ENCODE assay signal across 1 cellular context in genomic region chr6:17311595-17312311, GRCh38.
TF ChIP-seq lines count a peak whose summit lies in the region.

No MANE protein-coding gene starts in this region.

TF ChIP-seq in HepG2, 621 proteins besides CTCF, POLR2A, EP300 and RAD21 (continued from another document and continues in another):
- TF ChIP-seq ZBTB46 (CRISPR knock-in tag; IDR thresholded peaks at IDR 0.05; ENCODE audit: borderline replicate concordance) (no peak), ZFP36 (IDR thresholded peaks at IDR 0.05; ENCODE audit: borderline replicate concordance, low read depth, low read length, partially characterized antibody) (no peak), TERF1 (CRISPR knock-in tag; IDR thresholded peaks at IDR 0.05) (no peak), HNF4G (IDR thresholded peaks at IDR 0.05; ENCODE audit: borderline replicate concordance, low read depth, low read length) (peak; percentile 90), HNF4G (CRISPR knock-in tag; IDR thresholded peaks at IDR 0.05; ENCODE audit: borderline replicate concordance, low read depth) (peak; percentile 93), ZNF792 (CRISPR knock-in tag; IDR thresholded peaks at IDR 0.05) (no peak), ATM (IDR thresholded peaks at IDR 0.05; ENCODE audit: borderline replicate concordance) (no peak), CCDC6 (CRISPR knock-in tag; IDR thresholded peaks at IDR 0.05) (peak; percentile 90), AGO1 (IDR thresholded peaks at IDR 0.05; ENCODE audit: low read depth, low read length, poor library complexity, severe bottlenecking) (no peak), TARDBP (CRISPR knock-in tag; IDR thresholded peaks at IDR 0.05) (peak; percentile 73), PRDM15 (CRISPR knock-in tag; IDR thresholded peaks at IDR 0.05) (no peak), EZH2 (conservative IDR thresholded peaks at IDR 0.05; ENCODE audit: low read depth, low read length) (no peak), ZFP37 (CRISPR knock-in tag; IDR thresholded peaks at IDR 0.05; ENCODE audit: borderline replicate concordance) (peak; percentile 93), ZNF709 (CRISPR knock-in tag; IDR thresholded peaks at IDR 0.05) (peak; percentile 63; the same call in 1 of the 2 replicates), CEBPB (IDR thresholded peaks at IDR 0.05; ENCODE audit: borderline replicate concordance, low read depth, low read length) (peak; percentile 75; the same call in 1 of the 2 replicates), PCBP1 (IDR thresholded peaks at IDR 0.05; ENCODE audit: borderline replicate concordance, low read depth, low read length) (no peak), SIX1 (CRISPR knock-in tag; IDR thresholded peaks at IDR 0.05; ENCODE audit: borderline replicate concordance) (peak; percentile 76; the same call in 1 of the 2 replicates), ZFP1 (CRISPR knock-in tag; IDR thresholded peaks at IDR 0.05) (no peak; the same call in 1 of the 2 replicates), ADNP (CRISPR knock-in tag; IDR thresholded peaks at IDR 0.05) (no peak), NR2F2 (IDR thresholded peaks at IDR 0.05; ENCODE audit: borderline replicate concordance, low read depth) (peak; percentile 80), PHB2 (IDR thresholded peaks at IDR 0.05; ENCODE audit: partially characterized antibody) (no peak), ZNF781 (CRISPR knock-in tag; IDR thresholded peaks at IDR 0.05; ENCODE audit: borderline replicate concordance, not compliant biosample characterization) (peak; percentile 99), ZNF703 (CRISPR knock-in tag; IDR thresholded peaks at IDR 0.05; ENCODE audit: borderline replicate concordance) (no peak), ZNF605 (CRISPR knock-in tag; IDR thresholded peaks at IDR 0.05) (peak; percentile 94), ONECUT2 (CRISPR knock-in tag; IDR thresholded peaks at IDR 0.05) (no peak), MLLT10 (CRISPR knock-in tag; IDR thresholded peaks at IDR 0.05) (no peak), ZNF724P (CRISPR knock-in tag; IDR thresholded peaks at IDR 0.05; ENCODE audit: borderline replicate concordance) (peak; percentile 31; the same call in 1 of the 2 replicates), KAT7 (CRISPR knock-in tag; IDR thresholded peaks at IDR 0.05; ENCODE audit: borderline replicate concordance) (no peak; the same call in 1 of the 2 replicates), ZNF577 (CRISPR knock-in tag; IDR thresholded peaks at IDR 0.05; ENCODE audit: borderline replicate concordance, low read depth) (no peak; the same call in 1 of the 2 replicates), NR2C2 (CRISPR knock-in tag; IDR thresholded peaks at IDR 0.05; ENCODE audit: borderline replicate concordance) (peak; percentile 92), ZNF557 (CRISPR knock-in tag; IDR thresholded peaks at IDR 0.05) (0 out of 2 replicates have a peak, but pooled peaks have one; percentile 56), RORA (CRISPR knock-in tag; IDR thresholded peaks at IDR 0.05) (no peak), HOXA5 (CRISPR knock-in tag; IDR thresholded peaks at IDR 0.05) (peak; percentile 64), ZNF788 (CRISPR knock-in tag; IDR thresholded peaks at IDR 0.05; ENCODE audit: borderline replicate concordance) (peak; percentile 93), ZMAT5 (CRISPR knock-in tag; IDR thresholded peaks at IDR 0.05; ENCODE audit: borderline replicate concordance, low read depth) (no peak), ZNF660 (CRISPR knock-in tag; IDR thresholded peaks at IDR 0.05; ENCODE audit: borderline replicate concordance, low read depth) (no peak), ZNF343 (CRISPR knock-in tag; IDR thresholded peaks at IDR 0.05) (0 out of 2 replicates have a peak, but pooled peaks have one; percentile 54), HMG20B (CRISPR knock-in tag; conservative IDR thresholded peaks at IDR 0.05) (peak; percentile 77; the same call in 1 of the 2 replicates), MYNN (CRISPR knock-in tag; IDR thresholded peaks at IDR 0.05; ENCODE audit: low read depth) (no peak), NR3C1 (CRISPR knock-in tag; IDR thresholded peaks at IDR 0.05) (no peak), ZFP36L1 (CRISPR knock-in tag; IDR thresholded peaks at IDR 0.05) (peak; percentile 95), ATF2 (CRISPR knock-in tag; IDR thresholded peaks at IDR 0.05) (peak; percentile 99), MTERF4 (CRISPR knock-in tag; IDR thresholded peaks at IDR 0.05) (0 out of 2 replicates have a peak, but pooled peaks have one; percentile 40)
- TF ChIP-seq, protein P1, sequence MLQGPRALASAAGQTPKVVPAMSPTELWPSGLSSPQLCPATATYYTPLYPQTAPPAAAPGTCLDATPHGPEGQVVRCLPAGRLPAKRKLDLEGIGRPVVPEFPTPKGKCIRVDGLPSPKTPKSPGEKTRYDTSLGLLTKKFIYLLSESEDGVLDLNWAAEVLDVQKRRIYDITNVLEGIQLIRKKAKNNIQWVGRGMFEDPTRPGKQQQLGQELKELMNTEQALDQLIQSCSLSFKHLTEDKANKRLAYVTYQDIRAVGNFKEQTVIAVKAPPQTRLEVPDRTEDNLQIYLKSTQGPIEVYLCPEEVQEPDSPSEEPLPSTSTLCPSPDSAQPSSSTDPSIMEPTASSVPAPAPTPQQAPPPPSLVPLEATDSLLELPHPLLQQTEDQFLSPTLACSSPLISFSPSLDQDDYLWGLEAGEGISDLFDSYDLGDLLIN (CRISPR knock-in tag; IDR thresholded peaks at IDR 0.05; ENCODE audit: borderline replicate concordance): no peak
- TF ChIP-seq, protein P2, sequence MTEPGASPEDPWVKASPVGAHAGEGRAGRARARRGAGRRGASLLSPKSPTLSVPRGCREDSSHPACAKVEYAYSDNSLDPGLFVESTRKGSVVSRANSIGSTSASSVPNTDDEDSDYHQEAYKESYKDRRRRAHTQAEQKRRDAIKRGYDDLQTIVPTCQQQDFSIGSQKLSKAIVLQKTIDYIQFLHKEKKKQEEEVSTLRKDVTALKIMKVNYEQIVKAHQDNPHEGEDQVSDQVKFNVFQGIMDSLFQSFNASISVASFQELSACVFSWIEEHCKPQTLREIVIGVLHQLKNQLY (CRISPR knock-in tag; IDR thresholded peaks at IDR 0.05): peak; percentile 53; the same call in 1 of the 2 replicates
- TF ChIP-seq, protein P3, sequence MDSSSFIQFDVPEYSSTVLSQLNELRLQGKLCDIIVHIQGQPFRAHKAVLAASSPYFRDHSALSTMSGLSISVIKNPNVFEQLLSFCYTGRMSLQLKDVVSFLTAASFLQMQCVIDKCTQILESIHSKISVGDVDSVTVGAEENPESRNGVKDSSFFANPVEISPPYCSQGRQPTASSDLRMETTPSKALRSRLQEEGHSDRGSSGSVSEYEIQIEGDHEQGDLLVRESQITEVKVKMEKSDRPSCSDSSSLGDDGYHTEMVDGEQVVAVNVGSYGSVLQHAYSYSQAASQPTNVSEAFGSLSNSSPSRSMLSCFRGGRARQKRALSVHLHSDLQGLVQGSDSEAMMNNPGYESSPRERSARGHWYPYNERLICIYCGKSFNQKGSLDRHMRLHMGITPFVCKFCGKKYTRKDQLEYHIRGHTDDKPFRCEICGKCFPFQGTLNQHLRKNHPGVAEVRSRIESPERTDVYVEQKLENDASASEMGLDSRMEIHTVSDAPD (CRISPR knock-in tag; IDR thresholded peaks at IDR 0.05): no peak
- TF ChIP-seq, protein P4, sequence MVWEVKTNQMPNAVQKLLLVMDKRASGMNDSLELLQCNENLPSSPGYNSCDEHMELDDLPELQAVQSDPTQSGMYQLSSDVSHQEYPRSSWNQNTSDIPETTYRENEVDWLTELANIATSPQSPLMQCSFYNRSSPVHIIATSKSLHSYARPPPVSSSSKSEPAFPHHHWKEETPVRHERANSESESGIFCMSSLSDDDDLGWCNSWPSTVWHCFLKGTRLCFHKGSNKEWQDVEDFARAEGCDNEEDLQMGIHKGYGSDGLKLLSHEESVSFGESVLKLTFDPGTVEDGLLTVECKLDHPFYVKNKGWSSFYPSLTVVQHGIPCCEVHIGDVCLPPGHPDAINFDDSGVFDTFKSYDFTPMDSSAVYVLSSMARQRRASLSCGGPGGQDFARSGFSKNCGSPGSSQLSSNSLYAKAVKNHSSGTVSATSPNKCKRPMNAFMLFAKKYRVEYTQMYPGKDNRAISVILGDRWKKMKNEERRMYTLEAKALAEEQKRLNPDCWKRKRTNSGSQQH (CRISPR knock-in tag; IDR thresholded peaks at IDR 0.05; ENCODE audit: low read depth): peak; percentile 81
